Comparison of ENCODE assay signal across 14 cellular contexts in genomic region chr1:90800012-90800717, GRCh38.
"Had no signal": no experiment of that assay in that cellular context is flagged by ENCODE, and none has a peak within 500 bp of the region (broad histone marks: within the 10 kb centered on the region; RNA-seq: fewer than 3 reads in every experiment).

No MANE protein-coding gene starts in this region.

- ATAC-seq: activated naive CD4-positive, alpha-beta T cell treated with anti-CD3 and anti-CD28 coated beads, Interleukin-2, amount 50 U/mL, for 72 hours; left colon; natural killer cell; stimulated activated naive CD8-positive, alpha-beta T cell treated with anti-CD3 and anti-CD28 coated beads, Interleukin-15, Interleukin-2, amounts not matched to agents 100 U/mL and 50 U/mL, for 24 hours; T-helper 17 cell; upper lobe of right lung had no signal

- H3K9me3 ChIP-seq: upper lobe of right lung had no signal

- H3K4me3 Mint-ChIP-seq: activated T-cell treated with anti-CD3 and anti-CD28 coated beads, Interleukin-2, amount 50 U/mL, for 24 hours; endodermal cell; natural killer cell; T-helper 17 cell had no signal

- H3K4me1 Mint-ChIP-seq: natural killer cell, T-helper 17 cell had no signal

- H3K36me3 ChIP-seq: brain microvascular endothelial cell, upper lobe of right lung had no signal

- H3K27me3 ChIP-seq: brain microvascular endothelial cell, upper lobe of right lung had no signal

- H3K4me1 ChIP-seq: upper lobe of right lung had no signal

- H3K36me3 Mint-ChIP-seq: activated naive CD4-positive, alpha-beta T cell treated with anti-CD3 and anti-CD28 coated beads, Interleukin-2, amount 50 U/mL, for 72 hours; natural killer cell had no signal

- DNase-seq: activated CD4-positive, alpha-beta T cell treated with anti-CD3 and anti-CD28 coated beads, Interleukin-2, amount 50 U/mL, for 4 hours; activated effector memory CD4-positive, alpha-beta T cell treated with Interleukin-2 at 50 U/mL for 16 hours; activated T-cell treated with anti-CD3 and anti-CD28 coated beads, Interleukin-2, amount 50 U/mL, for 24 hours; brain microvascular endothelial cell; cerebellar nuclear complex; endodermal cell; erythroblast; left colon; natural killer cell; stimulated activated CD4-positive, alpha-beta T cell treated with anti-CD3 and anti-CD28 coated beads, Interleukin-2, amount 100 ng/mL, for 48 hours; stimulated activated naive CD8-positive, alpha-beta T cell treated with anti-CD3 and anti-CD28 coated beads, Interleukin-15, Interleukin-2, amounts not matched to agents 100 U/mL and 50 U/mL, for 24 hours; T-helper 17 cell; upper lobe of right lung had no signal

- H3K27ac Mint-ChIP-seq: activated naive CD4-positive, alpha-beta T cell treated with anti-CD3 and anti-CD28 coated beads, Interleukin-2, amount 50 U/mL, for 72 hours; activated T-cell treated with anti-CD3 and anti-CD28 coated beads, Interleukin-2, amount 50 U/mL, for 24 hours; endodermal cell; natural killer cell; T-helper 17 cell had no signal

- H3K9me3 Mint-ChIP-seq: activated naive CD4-positive, alpha-beta T cell treated with anti-CD3 and anti-CD28 coated beads, Interleukin-2, amount 50 U/mL, for 72 hours; activated T-cell treated with anti-CD3 and anti-CD28 coated beads, Interleukin-2, amount 50 U/mL, for 24 hours; natural killer cell had no signal

- H3K27ac ChIP-seq: brain microvascular endothelial cell, upper lobe of right lung had no signal

- H3K4me3 ChIP-seq: upper lobe of right lung had no signal
